1 cellular context compared by ENCODE assay signal in genomic region chr9:95879591-95879990, GRCh38.
TF ChIP-seq lines count a peak whose summit lies in the region.

No MANE protein-coding gene starts in this region.

TF ChIP-seq in endothelial cell of umbilical vein, 7 proteins besides CTCF, POLR2A, EP300 and RAD21:
- no peak for TF ChIP-seq EZH2 (IDR thresholded peaks at IDR 0.05; ENCODE audit: borderline replicate concordance, low read depth, low read length, severe bottlenecking)
- no peak for TF ChIP-seq POLR2AphosphoS5 (IDR thresholded peaks at IDR 0.05; ENCODE audit: insufficient read depth, low read depth, low read length)
- TF ChIP-seq FOS (IDR thresholded peaks at IDR 0.05; ENCODE audit: borderline replicate concordance, insufficient read depth, low read length) = no peak
- no peak for TF ChIP-seq MAX (IDR thresholded peaks at IDR 0.05; ENCODE audit: insufficient read depth, insufficient read length)
- peak; percentile 33 for TF ChIP-seq GATA2 (IDR thresholded peaks at IDR 0.05; ENCODE audit: insufficient read depth, insufficient read length, low read depth, low read length)
TF ChIP-seq in endothelial cell of umbilical vein: peak in this region for 1.
